ENCODE assay signal across 31 cellular contexts in the genomic region with DNA sequence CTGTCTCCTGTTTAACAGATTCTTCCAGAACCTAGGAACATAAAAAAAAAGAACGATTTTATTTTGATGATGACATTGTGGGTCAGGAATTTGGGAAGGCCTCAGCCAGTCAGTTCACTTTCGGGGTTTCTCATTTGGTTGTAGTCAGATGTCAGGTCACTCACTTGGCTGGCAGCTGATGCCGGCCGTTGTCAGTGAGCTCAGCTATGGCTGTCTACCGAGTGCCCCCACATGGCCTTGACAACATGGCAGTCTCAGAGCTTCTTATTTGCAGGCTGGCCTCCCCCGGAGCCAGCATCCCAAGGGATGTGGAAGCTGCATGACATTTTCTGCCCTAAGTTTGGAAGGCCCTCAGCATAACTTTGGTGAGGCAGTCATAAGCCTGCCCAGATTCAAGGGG. TPM values are rescaled to one million over a fixed set of nuclear protein-coding genes. Genes with fewer than 3 reads are reported as not detected.
"Had no signal": no experiment of that assay in that cellular context is flagged by ENCODE, and none has a peak within 500 bp of the region (broad histone marks: within the 10 kb centered on the region; RNA-seq: fewer than 3 reads in every experiment).

No MANE protein-coding gene starts in this region.

- H3K4me3 ChIP-seq: adrenal gland, body of pancreas, esophagus squamous epithelium, gastroesophageal sphincter had no signal

- H3K27me3 ChIP-seq: adrenal gland, body of pancreas, esophagus squamous epithelium, gastroesophageal sphincter had no signal

- H3K27ac ChIP-seq: adrenal gland, body of pancreas, epithelial cell of prostate, esophagus squamous epithelium, gastroesophageal sphincter, WERI-Rb-1 had no signal

- ATAC-seq: activated CD4-positive, CD25-positive, alpha-beta regulatory T cell treated with anti-CD3 and anti-CD28 coated beads, Interleukin-2, amount 50 U/mL, for 24 hours; activated CD8-positive, alpha-beta memory T cell treated with anti-CD3 and anti-CD28 coated beads, Interleukin-2, amount 10 ng/mL, durations not matched to agents 7 days and 5 days; activated CD8-positive, alpha-beta T cell treated with anti-CD3 and anti-CD28 coated beads, Interleukin-2, amount 10 ng/mL, durations not matched to agents 7 days and 5 days; activated naive CD8-positive, alpha-beta T cell treated with anti-CD3 and anti-CD28 coated beads, Interleukin-2, amount 50 U/mL, for 24 hours; body of pancreas; effector memory CD8-positive, alpha-beta T cell; gastroesophageal sphincter; T-helper 17 cell had no signal

- DNase-seq: activated B cell treated with CpG ODN at 0.5 μM for 24 hours; activated CD4-positive, alpha-beta T cell treated with anti-CD3 and anti-CD28 coated beads for 48 hours; activated CD4-positive, alpha-beta T cell treated with anti-CD3 and anti-CD28 coated beads, Interleukin-2, amount 50 U/mL, for 1 hour; activated CD4-positive, alpha-beta T cell treated with anti-CD3 and anti-CD28 coated beads, Interleukin-2, amount 50 U/mL, for 48 hours; activated CD8-positive, alpha-beta memory T cell treated with anti-CD3 and anti-CD28 coated beads, Interleukin-2, amount 10 ng/mL, durations not matched to agents 7 days and 5 days; activated CD8-positive, alpha-beta memory T cell treated with anti-CD3 and anti-CD28 coated beads, Interleukin-2, amount 50 U/mL, for 4 hours; activated CD8-positive, alpha-beta T cell treated with anti-CD3 and anti-CD28 coated beads, Interleukin-2, amount 10 ng/mL, durations not matched to agents 7 days and 5 days; activated effector memory CD4-positive, alpha-beta T cell treated with anti-CD3 and anti-CD28 coated beads, Interleukin-2, amount 50 U/mL, for 16 hours; activated naive CD4-positive, alpha-beta T cell treated with anti-CD3 and anti-CD28 coated beads for 36 hours; activated naive CD8-positive, alpha-beta T cell treated with anti-CD3 and anti-CD28 coated beads for 36 hours; activated naive CD8-positive, alpha-beta T cell treated with anti-CD3 and anti-CD28 coated beads, Interleukin-2, amount 50 U/mL, for 24 hours; activated T-cell treated with anti-CD3 and anti-CD28 coated beads, Interleukin-2, amount 50 U/mL, for 1 hour; activated T-cell treated with anti-CD3 and anti-CD28 coated beads, Interleukin-2, amount 50 U/mL, for 48 hours; adrenal gland; amygdala; aorta; body of pancreas; caudate nucleus; cortex of kidney; dermis blood vessel endothelial cell; effector CD4-positive, alpha-beta T cell; effector memory CD8-positive, alpha-beta T cell; esophagus squamous epithelium; foreskin melanocyte; T-helper 1 cell; T-helper 17 cell; T1000; WERI-Rb-1 had no signal

RNA-seq across cellular contexts. Expression of a gene that starts 11.5 kb away (rescaled TPM):
- total RNA-seq: activated B cell treated with CpG ODN at 0.5 μM for 24 hours had no signal
